ENCODE assay signal across 9 cellular contexts in genomic region chr2:178109813-178110212, GRCh38. TPM values are rescaled to one million over a fixed set of nuclear protein-coding genes. Genes with fewer than 3 reads are reported as not detected.
A peak's percentile ranks its signal among the peaks of the same experiment; 100 is the strongest.
DNase-seq lines count a peak whose midpoint lies in the region; ATAC-seq, FAIRE-seq and TF ChIP-seq lines count a peak whose summit lies in the region.
"Had no signal": no experiment of that assay in that cellular context is flagged by ENCODE, and none has a peak within 500 bp of the region (broad histone marks: within the 10 kb centered on the region; RNA-seq: fewer than 3 reads in every experiment).

No MANE protein-coding gene starts in this region.

- no TSS peak for BruUV-seq in K562 (replicated peaks; lab: Mats Ljungman, UMichigan)
- no TSS peak for BruUV-seq in HepG2 (replicated peaks; lab: Mats Ljungman, UMichigan)

- peaks cover 10 to 16% of the 10 kb centered on the region in 2 experiments; a peak in 3 of 5 replicates for H3K4me1 ChIP-seq in K562 (replicated peaks in 1 of 2; ENCODE audit: control insufficient read depth in 2 of 2, insufficient read depth in 2 of 2, low read length in 2 of 2)
- peaks cover 15% of the 10 kb centered on the region for H3K4me1 ChIP-seq in HepG2 (ENCODE audit: insufficient read depth, low read length)

- TF ChIP-seq POLR2A in K562 (conservative IDR thresholded peaks at IDR 0.05): no peak
- TF ChIP-seq POLR2A in HepG2 (IDR thresholded peaks at IDR 0.05; ENCODE audit: insufficient read depth in 1 of 2, low read depth in 2 of 2, low read length in 2 of 2): no peak

- H3K27ac Mint-ChIP-seq in activated CD4-positive, alpha-beta T cell treated with anti-CD3 and anti-CD28 coated beads for 36 hours: no peak overlapping the region

- in situ Hi-C loops in K562 (cut with MboI): loop anchor here (5.0 to 10.0 kb wide), 2 partner anchors 307 to 805 kb away; no protein-coding TSS in a partner anchor
- in situ Hi-C loops in HepG2 (cut with HindIII; ENCODE audit: extremely low pct_ligation_motif_present, low pct_unique_long_range_greater_than_20kb): loop anchor here (10.0 kb wide), 1 partner anchor 305 kb away; no protein-coding TSS in a partner anchor

- TF ChIP-seq CTCF in K562 (IDR thresholded peaks at IDR 0.05 in 2 of 3, conservative IDR thresholded peaks at IDR 0.05 in 1 of 3; ENCODE audit: insufficient read depth in 2 of 3, low read depth in 1 of 3, low read length in 3 of 3) (peak; percentile 53 to 84 (median 59); a peak in 4 of 6 replicates), HepG2 (CRISPR knock-in tag; IDR thresholded peaks at IDR 0.05) (peak; percentile 70)

- H2AFZ ChIP-seq in K562 (ENCODE audit: low read depth, low read length) (no peak overlapping the region), HepG2 (ENCODE audit: low read length) (no peak overlapping the region)

- no peaks in the 10 kb centered on the region for H3K36me3 ChIP-seq in K562 (ENCODE audit: control insufficient read depth, insufficient read depth, low read length)
- H3K36me3 ChIP-seq in HepG2 (replicated peaks in 1 of 2; ENCODE audit: control insufficient read depth in 1 of 2, insufficient read depth in 2 of 2, low read length in 2 of 2): no peaks in the 10 kb centered on the region

- peak; percentile 76 to 90 for TF ChIP-seq RAD21 in K562 (CRISPR knock-in tag; conservative IDR thresholded peaks at IDR 0.05 in 1 of 2, IDR thresholded peaks at IDR 0.05 in 1 of 2)
- 0 out of 2 replicates have a peak, but pooled peaks have one; percentile 10 for TF ChIP-seq RAD21 in HepG2 (CRISPR knock-in tag; IDR thresholded peaks at IDR 0.05)

- DNase-seq in AML-193 (lab: John Stamatoyannopoulos, UW): peak; percentile 58 to 68
- DNase-seq in NCI-H2227 (lab: John Stamatoyannopoulos, UW; ENCODE audit: unreplicated experiment): peak; percentile 75
- peak; percentile 29 to 58 (median 44) for DNase-seq in K562 (ENCODE audit: extremely low read depth in 1 of 4, low spot score in 3 of 4)
- DNase-seq in HepG2 (ENCODE audit: low spot score): peak; percentile 42
- no peak for DNase-seq in activated effector memory CD4-positive, alpha-beta T cell treated with Interleukin-2 at 50 U/mL for 16 hours
- DNase-seq in activated CD4-positive, alpha-beta T cell treated with anti-CD3 and anti-CD28 coated beads for 36 hours: no peak

- H3K36me3 Mint-ChIP-seq in activated CD4-positive, alpha-beta T cell treated with anti-CD3 and anti-CD28 coated beads for 36 hours (ENCODE audit: low read depth): no peaks in the 10 kb centered on the region

- H3K9me3 ChIP-seq in K562 (replicated peaks; ENCODE audit: control insufficient read depth, insufficient read depth, low read depth, low read length) (no peaks in the 10 kb centered on the region), HepG2 (ENCODE audit: low read length) (no peaks in the 10 kb centered on the region)

- H4K20me1 ChIP-seq in K562 (replicated peaks; ENCODE audit: control insufficient read depth, insufficient read depth, low read length) (no peaks in the 10 kb centered on the region), HepG2 (ENCODE audit: insufficient read depth, low read length) (no peaks in the 10 kb centered on the region)

- H3K4me1 Mint-ChIP-seq in activated CD4-positive, alpha-beta T cell treated with anti-CD3 and anti-CD28 coated beads for 36 hours: peaks cover 25% of the 10 kb centered on the region

- no peaks in the 10 kb centered on the region for H3K27me3 Mint-ChIP-seq in activated CD4-positive, alpha-beta T cell treated with anti-CD3 and anti-CD28 coated beads for 36 hours

- H3K79me2 ChIP-seq in K562 (ENCODE audit: control insufficient read depth, insufficient read depth, low read length) (peaks cover 16% of the 10 kb centered on the region; the same call in 2 of the 3 replicates), HepG2 (ENCODE audit: insufficient read depth, low read length) (no peaks in the 10 kb centered on the region)

- POLR2A ChIA-PET in K562 (lab: Yijun Ruan, JAX): no interaction called here
- POLR2A ChIA-PET in HepG2 (lab: Yijun Ruan, JAX): no interaction called here
- POLR2A ChIA-PET in activated CD4-positive, alpha-beta T cell treated with anti-CD3 and anti-CD28 coated beads for 36 hours (lab: Charles Lee): no interaction called here

- FAIRE-seq in K562 (lab: Jason Lieb, UNC) (peak; percentile 77), HepG2 (lab: Jason Lieb, UNC) (peak; percentile 61)

- 4% methylated on average over 1 of the region's 1 CpG for WGBS in K562 (ENCODE audit: insufficient coverage, low coverage, missing lambda C conversion rate)
- 1% methylated on average over 1 of the region's 1 CpG for WGBS in HepG2 (ENCODE audit: low lambda C conversion rate)

- H3K9ac ChIP-seq in K562 (ENCODE audit: insufficient read depth in 1 of 2, low read depth in 2 of 2, low read length in 2 of 2) (no peak overlapping the region), HepG2 (ENCODE audit: insufficient read depth, low read depth, low read length) (no peak overlapping the region)

- no peaks in the 10 kb centered on the region for H3K9me3 Mint-ChIP-seq in activated CD4-positive, alpha-beta T cell treated with anti-CD3 and anti-CD28 coated beads for 36 hours (ENCODE audit: low read depth)

- ATAC-seq in GM19395 (IDR thresholded peaks at IDR 0.05; ENCODE audit: unreplicated experiment) (peak; percentile 17), K562 (0 out of 3 replicates have a peak, but pooled peaks have one; percentile 12), HepG2 (no peak), HG02885 (IDR thresholded peaks at IDR 0.05; ENCODE audit: poor library complexity, unreplicated experiment) (no peak)
- ATAC-seq in activated CD4-positive, alpha-beta T cell treated with anti-CD3 and anti-CD28 coated beads for 36 hours: no peak

- no peak overlapping the region for H3K4me3 Mint-ChIP-seq in activated CD4-positive, alpha-beta T cell treated with anti-CD3 and anti-CD28 coated beads for 36 hours

- H3K4me2 ChIP-seq in K562 (ENCODE audit: insufficient read depth, low read length) (no peak overlapping the region), HepG2 (ENCODE audit: low read depth, low read length) (no peak overlapping the region)

- intact Hi-C loops in K562 (cut with micrococcal nuclease): loop anchor here (5.0 kb wide), 6 partner anchors 97 to 1642 kb away; partner anchors contain the start of gene FKBP7
- intact Hi-C loops in HepG2 (cut with micrococcal nuclease; ENCODE audit: unreplicated experiment): loop anchor here (5.0 kb wide), 3 partner anchors 82 to 287 kb away; partner anchors contain the start of gene OSBPL6
- intact Hi-C loops in activated CD4-positive, alpha-beta T cell treated with anti-CD3 and anti-CD28 coated beads for 36 hours (cut with DNase I, micrococcal nuclease): loop anchor here (5.0 kb wide), 3 partner anchors 412 to 558 kb away; a partner anchor contains a TSS

- H3K27ac ChIP-seq in K562 (ENCODE audit: extremely low read depth, low read depth, low read length) (no peak overlapping the region), HepG2 (ENCODE audit: extremely low read length, insufficient read depth, low read length) (no peak overlapping the region)
- H3K27ac ChIP-seq: epithelial cell of prostate had no signal

- H3K27me3 ChIP-seq in K562 (ENCODE audit: control insufficient read depth in 2 of 2, insufficient read depth in 2 of 2, low read length in 2 of 2) (no peaks in the 10 kb centered on the region; a peak in 1 of 5 replicates), HepG2 (ENCODE audit: control insufficient read depth in 1 of 2, insufficient read depth in 2 of 2, low read length in 2 of 2) (no peaks in the 10 kb centered on the region)

- TF ChIP-seq EP300 in K562 (IDR thresholded peaks at IDR 0.05; ENCODE audit: low read length): no peak
- TF ChIP-seq EP300 in HepG2 (IDR thresholded peaks at IDR 0.05; ENCODE audit: low read depth in 2 of 2, low read length in 2 of 2): no peak
- no peak for TF ChIP-seq EP300 in HepG2 (CRISPR knock-in tag; IDR thresholded peaks at IDR 0.05; ENCODE audit: borderline replicate concordance)

- no peaks in the 10 kb centered on the region for H3K9me1 ChIP-seq in K562 (ENCODE audit: control insufficient read depth, insufficient read depth, low read length)

- CTCF ChIA-PET in K562 (lab: Yijun Ruan, JAX; ENCODE audit: low intra/inter-chr PET ratio) (interaction anchor here (0.6 to 1.2 kb wide), 3 partner anchors 99 to 652 kb away, joined by 3 to 6 read pairs (median 4); no protein-coding TSS in a partner anchor), HepG2 (lab: Yijun Ruan, JAX; ENCODE audit: low intra/inter-chr PET ratio, low total read pairs) (interaction anchor here (1.1 to 2.0 kb wide), 2 partner anchors 170 to 305 kb away, joined by 5 to 9 read pairs; no protein-coding TSS in a partner anchor)
- CTCF ChIA-PET in activated CD4-positive, alpha-beta T cell treated with anti-CD3 and anti-CD28 coated beads for 36 hours (lab: Charles Lee): interaction anchor here (1.0 to 3.9 kb wide), 7 partner anchors 9 to 305 kb away, joined by 3 to 27 read pairs (median 5); no protein-coding TSS in a partner anchor

- H3K4me3 ChIP-seq in K562 (no peak overlapping the region), HepG2 (replicated peaks in 1 of 3; ENCODE audit: insufficient read depth in 1 of 3, low read depth in 2 of 3, low read length in 3 of 3) (no peak overlapping the region)

RNA-seq across cellular contexts. Expression of gene RBM45, which starts 2.4 kb away (rescaled TPM):
- total RNA-seq in K562 (2011; cell fraction: chromatin; rRNA removed; ENCODE audit: low replicate concordance): 10.8 and 27.2 TPM in 2 replicates
- 6.3 and 8.6 TPM in 2 replicates for total RNA-seq in K562 (2011; cell fraction: nucleolus; rRNA removed)
- 8.9 and 11.3 TPM in 2 replicates for total RNA-seq in K562 (2011; cell fraction: nucleoplasm; rRNA removed)
- total RNA-seq in K562 (2014; rRNA removed): 14.7 and 15.0 TPM in 2 replicates
- 20.8 and 24.4 TPM in 2 replicates for total RNA-seq in K562 (2014; rRNA removed; fragmentation: Illumina TruSeq; extraction: Trizol)
- 21.0 and 22.0 TPM in 2 replicates for total RNA-seq in K562 (2015; rRNA removed; fragmentation: Illumina TruSeq; extraction: Trizol)
- total RNA-seq in K562 (2021): 13.1 and 16.8 TPM in 2 replicates
- polyA plus RNA-seq in K562 (2011; rRNA removed): 13.1 and 17.9 TPM in 2 replicates
- 3.9 and 4.2 TPM in 2 replicates for polyA plus RNA-seq in K562 (2011; cell fraction: cytosol; rRNA removed)
- polyA plus RNA-seq in K562 (2011; cell fraction: nucleus; rRNA removed): 10.7 and 11.5 TPM in 2 replicates
- 12.6 and 14.6 TPM in 2 replicates for polyA plus RNA-seq in K562 (2012)
- polyA plus RNA-seq in K562 (2014; fragmentation: Illumina TruSeq; extraction: Trizol): 12.5 and 15.0 TPM in 2 replicates
- polyA plus RNA-seq in K562 (2014; fragmentation: Nextera tagmentation; extraction: Ambion mirVana): 1 to 10 TPM; 6.7 to 9.9 TPM
- polyA plus RNA-seq in K562 (2014; rRNA removed): 16.2 and 19.9 TPM in 2 replicates
- 10.7 TPM in 2 replicates for polyA minus RNA-seq in K562 (2011; rRNA and poly(A)+ RNA removed)
- 3.2 and 3.9 TPM in 2 replicates for polyA minus RNA-seq in K562 (2011; cell fraction: cytosol; rRNA and poly(A)+ RNA removed)
- 15.6 and 20.0 TPM in 2 replicates for polyA minus RNA-seq in K562 (2011; cell fraction: nucleus; rRNA and poly(A)+ RNA removed)
- 25.2 and 30.4 TPM in 2 replicates for total RNA-seq in HepG2 (2016; rRNA removed; fragmentation: Illumina TruSeq; extraction: Trizol)
- total RNA-seq in HepG2 (2016; cell fraction: cytosol; rRNA removed; fragmentation: Illumina TruSeq; extraction: Trizol; ENCODE audit: low read depth): 2.2 and 3.2 TPM in 2 replicates
- 23.2 and 30.4 TPM in 2 replicates for total RNA-seq in HepG2 (2016; cell fraction: insoluble cytoplasmic fraction; rRNA removed; fragmentation: Illumina TruSeq; extraction: Trizol)
- 6.4 and 7.0 TPM in 2 replicates for total RNA-seq in HepG2 (2016; cell fraction: membrane; rRNA removed; fragmentation: Illumina TruSeq; extraction: Trizol)
- 21.4 and 22.9 TPM in 2 replicates for total RNA-seq in HepG2 (2016; cell fraction: nucleus; rRNA removed; fragmentation: Illumina TruSeq; extraction: Trizol)
- polyA plus RNA-seq in HepG2 (2011; rRNA removed): 4.2 and 5.7 TPM in 2 replicates
- 2.2 TPM in 2 replicates for polyA plus RNA-seq in HepG2 (2011; cell fraction: cytosol; rRNA removed)
- 4.0 and 4.5 TPM in 2 replicates for polyA plus RNA-seq in HepG2 (2011; cell fraction: nucleus; rRNA removed)
- 6.6 and 6.9 TPM in 2 replicates for polyA plus RNA-seq in HepG2 (2012)
- polyA plus RNA-seq in HepG2 (2016; cell fraction: cytosol; fragmentation: Illumina TruSeq; extraction: Trizol; ENCODE audit: low read depth): 0.85 and 1.4 TPM in 2 replicates
- 20.1 and 23.5 TPM in 2 replicates for polyA plus RNA-seq in HepG2 (2016; cell fraction: insoluble cytoplasmic fraction; fragmentation: Illumina TruSeq; extraction: Trizol; ENCODE audit: low read depth)
- polyA plus RNA-seq in HepG2 (2016; cell fraction: membrane; fragmentation: Illumina TruSeq; extraction: Trizol; ENCODE audit: low read depth): 2.9 and 3.3 TPM in 2 replicates
- 21.9 and 22.2 TPM in 2 replicates for polyA plus RNA-seq in HepG2 (2016; cell fraction: nucleus; fragmentation: Illumina TruSeq; extraction: Trizol; ENCODE audit: insufficient read depth, low read depth)
- polyA minus RNA-seq in HepG2 (2011; rRNA and poly(A)+ RNA removed; ENCODE audit: low replicate concordance): 5.7 and 5.8 TPM in 2 replicates
- polyA minus RNA-seq in HepG2 (2011; cell fraction: cytosol; rRNA and poly(A)+ RNA removed): 1.6 and 2.4 TPM in 2 replicates
- 13.0 and 14.2 TPM in 2 replicates for polyA minus RNA-seq in HepG2 (2011; cell fraction: nucleus; rRNA and poly(A)+ RNA removed)
- total RNA-seq in activated CD4-positive, alpha-beta T cell treated with anti-CD3 and anti-CD28 coated beads for 36 hours: 10 to 100 TPM in 1 of 2 experiments, 1 to 10 TPM in 1; 10.0 to 12.9 TPM

RNA-seq across cellular contexts. Expression of gene PDE11A, which starts 37.2 kb away (rescaled TPM):
- 5.8 and 6.3 TPM in 2 replicates for total RNA-seq in K562 (2011; cell fraction: chromatin; rRNA removed; ENCODE audit: low replicate concordance)
- total RNA-seq in K562 (2011; cell fraction: nucleolus; rRNA removed): 3.3 and 3.5 TPM in 2 replicates
- total RNA-seq in K562 (2011; cell fraction: nucleoplasm; rRNA removed): 3.0 and 4.0 TPM in 2 replicates
- total RNA-seq in K562 (2014; rRNA removed) (5.4 and 5.6 TPM in 2 replicates), K562 (2014; rRNA removed; fragmentation: Illumina TruSeq; extraction: Trizol) (7.8 and 8.7 TPM in 2 replicates), K562 (2015; rRNA removed; fragmentation: Illumina TruSeq; extraction: Trizol) (21.3 and 22.1 TPM in 2 replicates), K562 (2021) (5.7 and 6.0 TPM in 2 replicates), HepG2 (2016; rRNA removed; fragmentation: Illumina TruSeq; extraction: Trizol) (1.2 and 1.4 TPM in 2 replicates)
- polyA plus RNA-seq in K562 (2011; rRNA removed) (0.80 and 8.9 TPM in 2 replicates), K562 (2014; fragmentation: Illumina TruSeq; extraction: Trizol) (5.1 and 6.2 TPM in 2 replicates), K562 (2014; fragmentation: Nextera tagmentation; extraction: Ambion mirVana) (1 to 10 TPM; 3.2 to 3.9 TPM), K562 (2014; rRNA removed) (4.5 TPM in 2 replicates), HepG2 (2011; rRNA removed) (1.3 and 1.7 TPM in 2 replicates)
- 0.52 and 5.2 TPM in 2 replicates for polyA plus RNA-seq in K562 (2011; cell fraction: cytosol; rRNA removed)
- polyA plus RNA-seq in K562 (2011; cell fraction: nucleus; rRNA removed): 1.1 and 10.5 TPM in 2 replicates
- polyA plus RNA-seq in K562 (2012): 6.9 and 15.2 TPM in 2 replicates
- 1.0 and 19.7 TPM in 2 replicates for polyA minus RNA-seq in K562 (2011; rRNA and poly(A)+ RNA removed)
- polyA minus RNA-seq in K562 (2011; cell fraction: cytosol; rRNA and poly(A)+ RNA removed): 1.1 and 4.9 TPM in 2 replicates
- 1.1 and 4.3 TPM in 2 replicates for polyA minus RNA-seq in K562 (2011; cell fraction: nucleus; rRNA and poly(A)+ RNA removed)
- total RNA-seq in HepG2 (2016; cell fraction: cytosol; rRNA removed; fragmentation: Illumina TruSeq; extraction: Trizol; ENCODE audit: low read depth): 0.79 and 1.2 TPM in 2 replicates
- total RNA-seq in HepG2 (2016; cell fraction: insoluble cytoplasmic fraction; rRNA removed; fragmentation: Illumina TruSeq; extraction: Trizol): 1.1 and 1.2 TPM in 2 replicates
- total RNA-seq in HepG2 (2016; cell fraction: membrane; rRNA removed; fragmentation: Illumina TruSeq; extraction: Trizol): 0.38 and 0.56 TPM in 2 replicates
- total RNA-seq in HepG2 (2016; cell fraction: nucleus; rRNA removed; fragmentation: Illumina TruSeq; extraction: Trizol): 2.1 and 2.5 TPM in 2 replicates
- 0.95 and 0.97 TPM in 2 replicates for polyA plus RNA-seq in HepG2 (2011; cell fraction: cytosol; rRNA removed)
- 2.0 and 2.4 TPM in 2 replicates for polyA plus RNA-seq in HepG2 (2011; cell fraction: nucleus; rRNA removed)
- polyA plus RNA-seq in HepG2 (2012): 0.32 and 0.47 TPM in 2 replicates
- polyA plus RNA-seq in HepG2 (2016; cell fraction: cytosol; fragmentation: Illumina TruSeq; extraction: Trizol; ENCODE audit: low read depth): 0.01 and 0.05 TPM in 2 replicates
- 0.70 and 0.73 TPM in 2 replicates for polyA plus RNA-seq in HepG2 (2016; cell fraction: insoluble cytoplasmic fraction; fragmentation: Illumina TruSeq; extraction: Trizol; ENCODE audit: low read depth)
- polyA plus RNA-seq in HepG2 (2016; cell fraction: membrane; fragmentation: Illumina TruSeq; extraction: Trizol; ENCODE audit: low read depth): 0.10 and 0.12 TPM in 2 replicates
- 1.9 TPM in 2 replicates for polyA plus RNA-seq in HepG2 (2016; cell fraction: nucleus; fragmentation: Illumina TruSeq; extraction: Trizol; ENCODE audit: insufficient read depth, low read depth)
- 0.05 and 2.9 TPM in 2 replicates for polyA minus RNA-seq in HepG2 (2011; rRNA and poly(A)+ RNA removed; ENCODE audit: low replicate concordance)
- 3.0 and 3.2 TPM in 2 replicates for polyA minus RNA-seq in HepG2 (2011; cell fraction: cytosol; rRNA and poly(A)+ RNA removed)
- polyA minus RNA-seq in HepG2 (2011; cell fraction: nucleus; rRNA and poly(A)+ RNA removed): 6.2 and 8.8 TPM in 2 replicates
- total RNA-seq in activated CD4-positive, alpha-beta T cell treated with anti-CD3 and anti-CD28 coated beads for 36 hours: under 1 TPM in 1 of 2 experiments, not detected in 1; 0.12 TPM

Comparison
In these comparisons a context has a peak if more than half of its experiments do, and no peak if none do; other contexts are left out.
1. DNase-seq: peak in AML-193 (2 of 2), NCI-H2227 (single experiment), K562 (4 of 4) and HepG2 (single experiment); none in activated effector memory CD4-positive, alpha-beta T cell treated with Interleukin-2 at 50 U/mL for 16 hours (single experiment) and activated CD4-positive, alpha-beta T cell treated with anti-CD3 and anti-CD28 coated beads for 36 hours (single experiment).
2. ATAC-seq: peak in GM19395 (single experiment) and K562 (single experiment); none in HepG2 (single experiment), HG02885 (single experiment) and activated CD4-positive, alpha-beta T cell treated with anti-CD3 and anti-CD28 coated beads for 36 hours (single experiment).